In genomic region chr10:24239289-24239688, GRCh38 we compare ENCODE assay signal across 15 cellular contexts. TPM values are rescaled to one million over a fixed set of nuclear protein-coding genes. Genes with fewer than 3 reads are reported as not detected.
A peak's percentile ranks its signal among the peaks of the same experiment; 100 is the strongest.
DNase-seq lines count a peak whose midpoint lies in the region; ATAC-seq, FAIRE-seq and TF ChIP-seq lines count a peak whose summit lies in the region.
"Had no signal": no experiment of that assay in that cellular context is flagged by ENCODE, and none has a peak within 500 bp of the region (broad histone marks: within the 10 kb centered on the region; RNA-seq: fewer than 3 reads in every experiment).

No MANE protein-coding gene starts in this region.

- H3K79me2 ChIP-seq in GM23248 (ENCODE audit: insufficient read depth), result no peaks in the 10 kb centered on the region

- peaks cover 2% of the 10 kb centered on the region for H3K27me3 Mint-ChIP-seq in endothelial cell (ENCODE audit: unreplicated experiment)
- H3K27me3 Mint-ChIP-seq in nephron (ENCODE audit: low read depth), result no peaks in the 10 kb centered on the region
- H3K27me3 Mint-ChIP-seq in type B pancreatic cell, result no peaks in the 10 kb centered on the region

- no peak for FAIRE-seq in frontal cortex (lab: Jason Lieb, UNC)

- H3K9ac ChIP-seq in GM23248, result no peak overlapping the region

- H3K36me3 ChIP-seq in GM23248 (ENCODE audit: low read depth), result no peaks in the 10 kb centered on the region
- H3K36me3 ChIP-seq: ovary, uterus had no signal

- H3K4me3 Mint-ChIP-seq in endothelial cell (ENCODE audit: unreplicated experiment), result peak overlapping the region; percentile 82
- peak overlapping the region; percentile 71 to 73 (median 73) for H3K4me3 Mint-ChIP-seq in nephron
- peak overlapping the region; percentile 91 for H3K4me3 Mint-ChIP-seq in type B pancreatic cell
- H3K4me3 Mint-ChIP-seq: activated naive CD8-positive, alpha-beta T cell treated with anti-CD3 and anti-CD28 coated beads, Interleukin-2, amount 10 ng/mL, durations not matched to agents 7 days and 5 days; CD14-positive monocyte; T-cell had no signal

- peaks cover 3% of the 10 kb centered on the region for H3K36me3 Mint-ChIP-seq in endothelial cell (ENCODE audit: low read depth, unreplicated experiment)
- peaks cover 15% of the 10 kb centered on the region for H3K36me3 Mint-ChIP-seq in nephron (ENCODE audit: low read depth)
- H3K36me3 Mint-ChIP-seq in type B pancreatic cell, result peaks cover 5% of the 10 kb centered on the region
- H3K36me3 Mint-ChIP-seq: activated naive CD8-positive, alpha-beta T cell treated with anti-CD3 and anti-CD28 coated beads, Interleukin-2, amount 10 ng/mL, durations not matched to agents 7 days and 5 days; CD14-positive monocyte; T-cell had no signal

- H3K9me3 Mint-ChIP-seq in endothelial cell (ENCODE audit: unreplicated experiment) (no peaks in the 10 kb centered on the region), nephron (no peaks in the 10 kb centered on the region), type B pancreatic cell (no peaks in the 10 kb centered on the region)
- H3K9me3 Mint-ChIP-seq: activated naive CD8-positive, alpha-beta T cell treated with anti-CD3 and anti-CD28 coated beads, Interleukin-2, amount 10 ng/mL, durations not matched to agents 7 days and 5 days had no signal

- H2AFZ ChIP-seq in GM23248, result no peak overlapping the region

- in situ Hi-C loops in GM23248 (cut with MboI), result no loop called here

- H3K4me1 Mint-ChIP-seq in endothelial cell (ENCODE audit: unreplicated experiment), result peaks cover 49% of the 10 kb centered on the region
- peaks cover 58% of the 10 kb centered on the region for H3K4me1 Mint-ChIP-seq in nephron
- peaks cover 56% of the 10 kb centered on the region for H3K4me1 Mint-ChIP-seq in type B pancreatic cell (ENCODE audit: unreplicated experiment)
- H3K4me1 Mint-ChIP-seq: activated naive CD8-positive, alpha-beta T cell treated with anti-CD3 and anti-CD28 coated beads, Interleukin-2, amount 10 ng/mL, durations not matched to agents 7 days and 5 days; CD14-positive monocyte; T-cell had no signal

- WGBS in GM23248 (ENCODE audit: low coverage in 1 of 2, low lambda C conversion rate in 2 of 2, missing lambda C conversion rate in 2 of 2), 2 experiments, result 71 to 80% methylated on average over 8 of the region's 8 CpGs

- no peak overlapping the region for H3K4me3 ChIP-seq in GM23248
- H3K4me3 ChIP-seq: ovary, uterus had no signal

- no peaks in the 10 kb centered on the region; the same call in 1 of the 2 replicates for H3K27me3 ChIP-seq in GM23248 (replicated peaks; ENCODE audit: insufficient read depth)
- H3K27me3 ChIP-seq: ovary, uterus had no signal

- peak; percentile 24 for DNase-seq in NCI-H526 treated with DMSO at 0.1 percent for 48 hours (lab: John Stamatoyannopoulos, UW)
- DNase-seq in endothelial cell (ENCODE audit: low spot score), result no peak
- no peak for DNase-seq in type B pancreatic cell (ENCODE audit: extremely low spot score, unreplicated experiment)
- DNase-seq in frontal cortex (ENCODE audit: low spot score in 2 of 2), result no peak
- DNase-seq in GM23248, result no peak
- DNase-seq: activated naive CD8-positive, alpha-beta T cell treated with anti-CD3 and anti-CD28 coated beads, Interleukin-2, amount 10 ng/mL, durations not matched to agents 7 days and 5 days; mesenchymal stem cell; NCI-H1105; ovary; T-cell; uterus had no signal

- no peak for ATAC-seq in HG03354 (IDR thresholded peaks at IDR 0.05; ENCODE audit: poor library complexity, severe bottlenecking, unreplicated experiment)
- ATAC-seq: activated CD4-positive, CD25-positive, alpha-beta regulatory T cell treated with anti-CD3 and anti-CD28 coated beads, Interleukin-2, amount 50 U/mL, for 24 hours; T-cell had no signal

- no peak overlapping the region for H3K4me2 ChIP-seq in GM23248 (ENCODE audit: unreplicated experiment)

- peak overlapping the region; percentile 93 for H3K27ac Mint-ChIP-seq in endothelial cell (ENCODE audit: unreplicated experiment)
- peak overlapping the region; percentile 83 to 94 (median 92) for H3K27ac Mint-ChIP-seq in nephron
- peak overlapping the region; percentile 98 for H3K27ac Mint-ChIP-seq in type B pancreatic cell
- H3K27ac Mint-ChIP-seq: activated naive CD8-positive, alpha-beta T cell treated with anti-CD3 and anti-CD28 coated beads, Interleukin-2, amount 10 ng/mL, durations not matched to agents 7 days and 5 days; CD14-positive monocyte; T-cell had no signal

- H4K20me1 ChIP-seq in GM23248 (ENCODE audit: insufficient read depth), result no peaks in the 10 kb centered on the region

- no peaks in the 10 kb centered on the region for H3F3A ChIP-seq in GM23248 (ENCODE audit: insufficient read depth)

- TF ChIP-seq CTCF in endothelial cell (IDR thresholded peaks at IDR 0.05; ENCODE audit: unreplicated experiment) (no peak), nephron (IDR thresholded peaks at IDR 0.05; ENCODE audit: unreplicated experiment in 3 of 3) (no peak), type B pancreatic cell (conservative IDR thresholded peaks at IDR 0.05) (no peak)

- no peaks in the 10 kb centered on the region for H3K9me3 ChIP-seq in GM23248 (ENCODE audit: low read depth)
- H3K9me3 ChIP-seq: ovary, uterus had no signal

- no peaks in the 10 kb centered on the region for H3K9me2 ChIP-seq in GM23248 (ENCODE audit: insufficient read depth)

- no peak overlapping the region for H3K27ac ChIP-seq in GM23248
- H3K27ac ChIP-seq: ovary, uterus had no signal

- H3K4me1 ChIP-seq in GM23248 (ENCODE audit: insufficient read depth), result no peaks in the 10 kb centered on the region
- H3K4me1 ChIP-seq: uterus had no signal

RNA-seq across cellular contexts. Expression of gene KIAA1217, which starts 30.4 kb away (rescaled TPM):
- total RNA-seq in endothelial cell (ENCODE audit: unreplicated experiment) (70.8 TPM), type B pancreatic cell (ENCODE audit: low replicate concordance) (73.2 and 99.0 TPM in 2 replicates), frontal cortex (4.1 TPM)
- 4.7 and 5.4 TPM in 2 replicates for total RNA-seq in GM23248 (2014; rRNA removed; shearing (Covaris generic))
- polyA plus RNA-seq in GM23248 (2016; fragmentation: Nextera tagmentation; extraction: Ambion mirVana), result 6.9 and 8.1 TPM in 2 replicates
- polyA plus RNA-seq: CD14-positive monocyte had no signal

Comparison
In these comparisons a context has a peak if more than half of its experiments do, and no peak if none do; other contexts are left out.
1. RNA of gene KIAA1217, which starts 30.4 kb away (total RNA-seq): 73.2 to 99.0 TPM in type B pancreatic cell and 70.8 TPM in endothelial cell (single experiment); 4.7 to 5.4 TPM in GM23248 and 4.1 TPM in frontal cortex (single experiment); every median in the first group is over 10 times any median in the second.
2. Peak in every context shown above with its lines, with median percentiles within 50 percentile points of each other: H3K27ac Mint-ChIP-seq and H3K4me3 Mint-ChIP-seq.